ENCODE assay signal across 21 cellular contexts in genomic region chr16:725041-725376, GRCh38. TPM values are rescaled to one million over a fixed set of nuclear protein-coding genes. Genes with fewer than 3 reads are reported as not detected.
DNase-seq lines count a peak whose midpoint lies in the region; ATAC-seq, FAIRE-seq and TF ChIP-seq lines count a peak whose summit lies in the region.
"Had no signal": no experiment of that assay in that cellular context is flagged by ENCODE, and none has a peak within 500 bp of the region (broad histone marks: within the 10 kb centered on the region; RNA-seq: fewer than 3 reads in every experiment).

No MANE protein-coding gene starts in this region.

- no peaks in the 10 kb centered on the region for H3K9me3 Mint-ChIP-seq in CD8-positive, alpha-beta memory T cell
- no peaks in the 10 kb centered on the region for H3K9me3 Mint-ChIP-seq in nephron
- H3K9me3 Mint-ChIP-seq: IgD-negative memory B cell had no signal

- in situ Hi-C loops in G401 (cut with HindIII; ENCODE audit: low sequenced_read_pairs): no loop called here

- POLR2A ChIA-PET in A549 (lab: Yijun Ruan, JAX) (interaction anchor here (1.2 to 4.2 kb wide), 2 partner anchors 9 to 13 kb away, joined by 5 to 23 read pairs; partner anchors contain the start of gene METRN), RWPE1 (lab: Yijun Ruan, JAX; ENCODE audit: low non-redundant PET) (no interaction called here)
- POLR2A ChIA-PET in CD8-positive, alpha-beta memory T cell (lab: Charles Lee): interaction anchor here (0.6 to 5.4 kb wide), 6 partner anchors 9 to 40 kb away, joined by 3 to 53 read pairs (median 3); partner anchors contain the start of genes JMJD8 and METRN

- H3K36me3 Mint-ChIP-seq in CD8-positive, alpha-beta memory T cell: no peaks in the 10 kb centered on the region
- no peaks in the 10 kb centered on the region for H3K36me3 Mint-ChIP-seq in nephron (ENCODE audit: low read depth)
- H3K36me3 Mint-ChIP-seq: IgD-negative memory B cell had no signal

- H3K27me3 Mint-ChIP-seq in CD8-positive, alpha-beta memory T cell: no peaks in the 10 kb centered on the region
- peaks cover 13% of the 10 kb centered on the region for H3K27me3 Mint-ChIP-seq in nephron (ENCODE audit: low read depth)
- H3K27me3 Mint-ChIP-seq: IgD-negative memory B cell had no signal

- no peak for TF ChIP-seq RAD21 in A549 (conservative IDR thresholded peaks at IDR 0.05 in 1 of 2, IDR thresholded peaks at IDR 0.05 in 1 of 2)

- H3K4me1 Mint-ChIP-seq in CD8-positive, alpha-beta memory T cell: peaks cover 5 to 33% (median 6%) of the 10 kb centered on the region in 3 donors
- peaks cover 5% of the 10 kb centered on the region for H3K4me1 Mint-ChIP-seq in nephron

- no peaks in the 10 kb centered on the region for H3K27me3 ChIP-seq in CD8-positive, alpha-beta memory T cell (ENCODE audit: insufficient read depth, low read length, poor library complexity, severe bottlenecking)
- H3K27me3 ChIP-seq in gastroesophageal sphincter: peaks cover 55% of the 10 kb centered on the region
- H3K27me3 ChIP-seq: BE2C had no signal

- TF ChIP-seq EP300 in A549 (IDR thresholded peaks at IDR 0.05) (no peak), gastroesophageal sphincter (IDR thresholded peaks at IDR 0.05) (no peak)

- H3K9me3 ChIP-seq in A549 (no peaks in the 10 kb centered on the region), gastroesophageal sphincter (no peaks in the 10 kb centered on the region)
- H3K9me3 ChIP-seq in CD8-positive, alpha-beta memory T cell (ENCODE audit: low read length): no peaks in the 10 kb centered on the region
- H3K9me3 ChIP-seq: BE2C, MG63 had no signal

- H3K4me3 ChIP-seq in A549 (no peak overlapping the region), gastroesophageal sphincter (no peak overlapping the region)
- H3K4me3 ChIP-seq in CD8-positive, alpha-beta memory T cell (ENCODE audit: low read length): no peak overlapping the region
- H3K4me3 ChIP-seq: MG63, SK-N-MC had no signal

- TF ChIP-seq CTCF in A549 (IDR thresholded peaks at IDR 0.05) (no peak), RWPE1 (conservative IDR thresholded peaks at IDR 0.05; ENCODE audit: low read depth) (no peak), nephron (IDR thresholded peaks at IDR 0.05; ENCODE audit: unreplicated experiment in 3 of 3) (no peak), gastroesophageal sphincter (IDR thresholded peaks at IDR 0.05) (no peak)

- no peak overlapping the region for H3K4me2 ChIP-seq in A549

- H3K27ac ChIP-seq in A549 (no peak overlapping the region), RWPE1 (peak overlapping the region; percentile 95), gastroesophageal sphincter (no peak overlapping the region)
- H3K27ac ChIP-seq in CD8-positive, alpha-beta memory T cell (ENCODE audit: low read depth, low read length): no peak overlapping the region
- H3K27ac ChIP-seq: SK-N-MC had no signal

- H3K4me3 Mint-ChIP-seq in CD8-positive, alpha-beta memory T cell: peak overlapping the region in 2 of 7 donors; percentile 81 to 87
- H3K4me3 Mint-ChIP-seq in nephron: peak overlapping the region; percentile 37 to 71 (median 58)

- no peak for ATAC-seq in A549
- no peak for ATAC-seq in gastroesophageal sphincter
- ATAC-seq in GM19455 (IDR thresholded peaks at IDR 0.05; ENCODE audit: unreplicated experiment): no peak

- H3K4me1 ChIP-seq in A549 (peaks cover 23% of the 10 kb centered on the region), gastroesophageal sphincter (peaks cover 0 to 58% (median 31%) of the 10 kb centered on the region in 3 donors)
- peaks cover 25% of the 10 kb centered on the region for H3K4me1 ChIP-seq in CD8-positive, alpha-beta memory T cell (ENCODE audit: insufficient read depth, low read length)

- CTCF ChIA-PET in A549 (lab: Yijun Ruan, JAX) (interaction anchor here (0.7 to 28.0 kb wide), 5 partner anchors 8 to 61 kb away, joined by 3 to 656 read pairs (median 17); partner anchors contain the start of genes ANTKMT, CCDC78, CIAO3 and FBXL16), RWPE1 (lab: Yijun Ruan, JAX) (interaction anchor here (0.8 to 1.1 kb wide), 2 partner anchors 13 to 16 kb away, joined by 3 to 5 read pairs; partner anchors contain the start of gene CIAO3)
- CTCF ChIA-PET in CD8-positive, alpha-beta memory T cell (lab: Charles Lee): interaction anchor here (7.2 to 22.8 kb wide), 2 partner anchors 11 kb away, joined by 59 to 332 read pairs; partner anchors contain the start of genes CIAO3, HAGHL and METRN

- WGBS in A549 (ENCODE audit: missing lambda C conversion rate): 100% methylated on average over 2 of the region's 7 CpGs
- 73% methylated on average over 4 of the region's 7 CpGs; no CpG with 5 or more reads in 1 of the 2 donors for WGBS in gastroesophageal sphincter (ENCODE audit: low coverage in 1 of 2), 2 donors

- no peak for FAIRE-seq in A549 (lab: Jason Lieb, UNC)

- TF ChIP-seq POLR2A in A549 (IDR thresholded peaks at IDR 0.05; ENCODE audit: low read length): no peak; the same call in 1 of the 2 replicates
- no peak for TF ChIP-seq POLR2A in gastroesophageal sphincter (IDR thresholded peaks at IDR 0.05)

- DNase-seq in A549 (ENCODE audit: low read depth in 1 of 2, low spot score in 1 of 2) (no peak), RWPE1 (ENCODE audit: low spot score) (no peak), G401 (ENCODE audit: low spot score) (no peak)
- no peak for DNase-seq in CD8-positive, alpha-beta memory T cell
- DNase-seq in activated CD4-positive, alpha-beta T cell treated with anti-CD3 and anti-CD28 coated beads, Interleukin-2, amount 50 U/mL, for 1 hour: no peak
- DNase-seq: BE2C, GF-D8, MG63, NCI-H1048, NCI-H1417 treated with DMSO at 0.1 percent for 48 hours, NCI-H187 treated with DMSO at 0.1 percent for 48 hours, NCI-H2107, NCI-H446 treated with DMSO at 0.1 percent for 48 hours, NCI-H526 treated with DMSO at 0.1 percent for 48 hours, RPMI8226, SHP77 treated with DMSO at 0.1 percent for 48 hours had no signal

- H3K27ac Mint-ChIP-seq in CD8-positive, alpha-beta memory T cell: peak overlapping the region in 5 of 8 donors; percentile 46 to 86 (median 78)
- H3K27ac Mint-ChIP-seq in nephron: no peak overlapping the region

- H3K36me3 ChIP-seq in CD8-positive, alpha-beta memory T cell (ENCODE audit: insufficient read depth, low read length): no peaks in the 10 kb centered on the region
- H3K36me3 ChIP-seq in gastroesophageal sphincter: peaks cover 0 to 15% of the 10 kb centered on the region in 2 donors

TF ChIP-seq in A549, 52 proteins besides CTCF, POLR2A, EP300 and RAD21 (continues in another document):
- TF ChIP-seq CBX8 (IDR thresholded peaks at IDR 0.05): no peak

RNA-seq across cellular contexts. Expression of gene CCDC78, which starts 1.2 kb away (rescaled TPM):
- polyA plus RNA-seq in A549 (2011; rRNA removed) (1.1 and 1.7 TPM in 2 replicates), A549 (2017; fragmentation: RNase III; extraction: RNeasy Plus Mini Kit Qiagen cat#74134 plus additional on column Dnase treatment) (4.7 to 5.9 TPM (median 5.6 TPM) in 3 replicates)
- polyA plus RNA-seq in A549 (2012; cell fraction: cytosol; rRNA removed): 7.3 and 9.7 TPM in 2 replicates
- polyA plus RNA-seq in A549 (2012; cell fraction: nucleus; rRNA removed): 72.7 and 90.6 TPM in 2 replicates
- polyA minus RNA-seq in A549 (2011; rRNA and poly(A)+ RNA removed): 0.49 and 0.74 TPM in 2 replicates
- 1 to 10 TPM; 9.8 to 9.9 TPM for total RNA-seq in CD8-positive, alpha-beta memory T cell
- polyA plus RNA-seq in CD8-positive, alpha-beta memory T cell: 0.53 TPM
- total RNA-seq in gastroesophageal sphincter: under 1 TPM in 1 of 4 donors, not detected in 3; 0.13 TPM
- 20.0 and 26.4 TPM in 2 replicates for total RNA-seq in G401 (2014; rRNA removed; shearing (Covaris generic))

RNA-seq across cellular contexts. Expression of gene HAGHL, which starts 1.9 kb away (rescaled TPM):
- polyA plus RNA-seq in A549 (2011; rRNA removed) (3.5 and 4.4 TPM in 2 replicates), A549 (2017; fragmentation: RNase III; extraction: RNeasy Plus Mini Kit Qiagen cat#74134 plus additional on column Dnase treatment) (21.4 to 22.0 TPM (median 21.7 TPM) in 3 replicates)
- polyA plus RNA-seq in A549 (2012; cell fraction: cytosol; rRNA removed): 32.0 and 35.0 TPM in 2 replicates
- 62.2 and 86.3 TPM in 2 replicates for polyA plus RNA-seq in A549 (2012; cell fraction: nucleus; rRNA removed)
- polyA minus RNA-seq in A549 (2011; rRNA and poly(A)+ RNA removed): 2.0 and 2.6 TPM in 2 replicates
- 10 to 100 TPM; 31.5 to 35.6 TPM for total RNA-seq in CD8-positive, alpha-beta memory T cell
- 10.7 TPM for polyA plus RNA-seq in CD8-positive, alpha-beta memory T cell
- total RNA-seq in gastroesophageal sphincter: 1 to 10 TPM; 1.1 to 4.8 (median 2.8) TPM
- total RNA-seq in G401 (2014; rRNA removed; shearing (Covaris generic)): 42.3 and 43.1 TPM in 2 replicates

RNA-seq across cellular contexts. Expression of gene ANTKMT, which starts 4.1 kb away (rescaled TPM):
- 10.9 and 11.9 TPM in 2 replicates for polyA plus RNA-seq in A549 (2011; rRNA removed)
- 79.6 and 99.7 TPM in 2 replicates for polyA plus RNA-seq in A549 (2012; cell fraction: cytosol; rRNA removed)
- 161 and 226 TPM in 2 replicates for polyA plus RNA-seq in A549 (2012; cell fraction: nucleus; rRNA removed)
- 49.2 to 55.8 TPM (median 55.2 TPM) in 3 replicates for polyA plus RNA-seq in A549 (2017; fragmentation: RNase III; extraction: RNeasy Plus Mini Kit Qiagen cat#74134 plus additional on column Dnase treatment)
- polyA minus RNA-seq in A549 (2011; rRNA and poly(A)+ RNA removed): 2.6 and 3.7 TPM in 2 replicates
- 10 to 100 TPM; 64.2 to 72.0 TPM for total RNA-seq in CD8-positive, alpha-beta memory T cell
- polyA plus RNA-seq in CD8-positive, alpha-beta memory T cell: 127 TPM
- 10 to 100 TPM; 23.5 to 46.2 (median 31.0) TPM for total RNA-seq in gastroesophageal sphincter
- total RNA-seq in G401 (2014; rRNA removed; shearing (Covaris generic)): 45.5 and 47.6 TPM in 2 replicates

RNA-seq across cellular contexts. Expression of gene METRN, which starts 10.1 kb away (rescaled TPM):
- polyA plus RNA-seq in A549 (2011; rRNA removed) (33.8 and 41.0 TPM in 2 replicates), A549 (2017; fragmentation: RNase III; extraction: RNeasy Plus Mini Kit Qiagen cat#74134 plus additional on column Dnase treatment) (72.7 to 82.2 TPM (median 81.0 TPM) in 3 replicates)
- 128 and 228 TPM in 2 replicates for polyA plus RNA-seq in A549 (2012; cell fraction: cytosol; rRNA removed)
- polyA plus RNA-seq in A549 (2012; cell fraction: nucleus; rRNA removed): 107 and 207 TPM in 2 replicates
- 16.9 and 19.6 TPM in 2 replicates for polyA minus RNA-seq in A549 (2011; rRNA and poly(A)+ RNA removed)
- total RNA-seq in CD8-positive, alpha-beta memory T cell: 10 to 100 TPM; 34.8 to 38.2 TPM
- 50.3 TPM for polyA plus RNA-seq in CD8-positive, alpha-beta memory T cell
- 10 to 100 TPM; 22.6 to 77.7 (median 63.8) TPM for total RNA-seq in gastroesophageal sphincter
- 428 and 493 TPM in 2 replicates for total RNA-seq in G401 (2014; rRNA removed; shearing (Covaris generic))

RNA-seq across cellular contexts. Expression of gene CIAO3, which starts 15.8 kb away (rescaled TPM):
- 17.4 and 19.3 TPM in 2 replicates for polyA plus RNA-seq in A549 (2011; rRNA removed)
- polyA plus RNA-seq in A549 (2012; cell fraction: cytosol; rRNA removed): 21.3 and 25.7 TPM in 2 replicates
- 71.8 and 110 TPM in 2 replicates for polyA plus RNA-seq in A549 (2012; cell fraction: nucleus; rRNA removed)
- 20.9 to 24.6 TPM (median 23.0 TPM) in 3 replicates for polyA plus RNA-seq in A549 (2017; fragmentation: RNase III; extraction: RNeasy Plus Mini Kit Qiagen cat#74134 plus additional on column Dnase treatment)
- 27.8 and 29.0 TPM in 2 replicates for polyA minus RNA-seq in A549 (2011; rRNA and poly(A)+ RNA removed)
- total RNA-seq in CD8-positive, alpha-beta memory T cell: 10 to 100 TPM; 34.8 to 37.9 TPM
- polyA plus RNA-seq in CD8-positive, alpha-beta memory T cell: 23.1 TPM
- total RNA-seq in gastroesophageal sphincter: 10 to 100 TPM; 18.5 to 46.7 (median 25.6) TPM
- 29.6 and 49.4 TPM in 2 replicates for total RNA-seq in G401 (2014; rRNA removed; shearing (Covaris generic))

Comparison
In these comparisons a context has a peak if more than half of its experiments do, and no peak if none do; other contexts are left out.
1. H3K27ac Mint-ChIP-seq: peak in CD8-positive, alpha-beta memory T cell (5 of 8); none in nephron (0 of 3).
2. RNA of gene CCDC78, which starts 1.2 kb away (total RNA-seq): 20.0 to 26.4 TPM in G401 and 9.8 to 9.9 TPM in CD8-positive, alpha-beta memory T cell; 0.13 TPM in gastroesophageal sphincter; every median in the first group is over 4 times any median in the second.